Comparison of ENCODE assay signal across 8 cellular contexts in the genomic region with DNA sequence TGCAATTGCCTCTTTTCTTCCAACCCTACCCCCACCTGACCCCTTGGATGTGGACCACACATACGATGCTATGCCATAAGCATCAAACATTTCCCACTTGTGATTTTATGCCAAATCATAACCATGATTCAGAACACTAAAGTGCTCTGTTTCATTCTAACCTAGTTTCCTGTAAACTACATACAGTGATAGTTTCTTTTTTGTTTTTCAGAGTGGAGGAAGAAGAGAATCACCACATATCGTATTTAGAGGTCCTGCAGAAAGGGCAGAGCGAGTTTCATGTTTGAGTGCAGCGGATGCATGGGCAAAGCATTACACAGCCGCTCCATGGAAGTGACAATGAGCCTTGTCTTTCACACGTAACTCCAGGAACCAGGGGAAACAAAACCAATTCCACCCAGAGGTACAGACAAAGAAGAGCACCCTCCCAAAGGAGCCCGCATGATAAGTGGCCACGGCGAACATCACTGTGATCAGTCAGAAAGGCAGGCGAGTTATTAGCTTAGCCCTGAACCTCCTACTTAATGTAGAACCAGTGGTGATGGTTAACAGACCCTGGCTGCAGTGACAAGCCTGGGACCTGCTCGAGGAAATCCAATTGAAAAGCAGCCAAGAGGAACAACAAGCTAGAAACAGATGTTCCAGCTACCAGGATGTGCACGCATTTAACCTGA.
A peak's percentile ranks its signal among the peaks of the same experiment; 100 is the strongest.
DNase-seq lines count a peak whose midpoint lies in the region; ATAC-seq and TF ChIP-seq lines count a peak whose summit lies in the region.

No MANE protein-coding gene starts in this region.

- no peaks in the 10 kb centered on the region for H3K36me3 Mint-ChIP-seq in activated T-cell treated with anti-CD3 and anti-CD28 coated beads, Interleukin-2, amount 50 U/mL, for 4 hours (ENCODE audit: insufficient read depth)

- H3K27me3 Mint-ChIP-seq in activated T-cell treated with anti-CD3 and anti-CD28 coated beads, Interleukin-2, amount 50 U/mL, for 4 hours (ENCODE audit: low read depth) = peaks cover 3% of the 10 kb centered on the region

- in situ Hi-C loops in ACHN (cut with HindIII; ENCODE audit: low pct_ligation_motif_present, low pct_unique_long_range_greater_than_20kb, low sequenced_read_pairs) = no loop called here

- DNase-seq in ACHN (peak; percentile 29), coronary artery (ENCODE audit: low spot score) (no peak), NCI-H526 (lab: John Stamatoyannopoulos, UW) (no peak), cardiac septum (ENCODE audit: low spot score) (no peak)
- DNase-seq in activated T-cell treated with anti-CD3 and anti-CD28 coated beads, Interleukin-2, amount 50 U/mL, for 4 hours = no peak

- peaks cover 0 to 3% of the 10 kb centered on the region in 2 donors for H3K27me3 ChIP-seq in stomach smooth muscle (ENCODE audit: control insufficient read depth in 1 of 2, insufficient read depth in 2 of 2, low read length in 2 of 2)

- H3K4me1 Mint-ChIP-seq in activated T-cell treated with anti-CD3 and anti-CD28 coated beads, Interleukin-2, amount 50 U/mL, for 4 hours (ENCODE audit: low read depth) = peaks cover 37% of the 10 kb centered on the region

- no peaks in the 10 kb centered on the region for H3K9me3 Mint-ChIP-seq in activated T-cell treated with anti-CD3 and anti-CD28 coated beads, Interleukin-2, amount 50 U/mL, for 4 hours

- peak overlapping the region; percentile 18 to 54 for H3K4me3 ChIP-seq in stomach smooth muscle (ENCODE audit: low read length in 2 of 2)
- H3K4me3 ChIP-seq in coronary artery = no peak overlapping the region

- ATAC-seq in GM18870 (IDR thresholded peaks at IDR 0.05; ENCODE audit: unreplicated experiment) (peak; percentile 77), HG03045 (IDR thresholded peaks at IDR 0.05; ENCODE audit: unreplicated experiment) (peak; percentile 73)
- ATAC-seq in activated T-cell treated with anti-CD3 and anti-CD28 coated beads, Interleukin-2, amount 50 U/mL, for 4 hours = peak; percentile 69 to 83

- no peak overlapping the region for H3K9ac ChIP-seq in stomach smooth muscle (ENCODE audit: low read length in 2 of 2)

- no peaks in the 10 kb centered on the region for H3K9me3 ChIP-seq in stomach smooth muscle (ENCODE audit: control insufficient read depth in 2 of 2, low read length in 2 of 2)

- no peak for TF ChIP-seq CTCF in coronary artery (IDR thresholded peaks at IDR 0.05)

- intact Hi-C loops in cardiac septum (cut with DNase I) = no loop called here

- peak overlapping the region; percentile 49 for H3K4me3 Mint-ChIP-seq in activated T-cell treated with anti-CD3 and anti-CD28 coated beads, Interleukin-2, amount 50 U/mL, for 4 hours

- H3K4me1 ChIP-seq in stomach smooth muscle (ENCODE audit: control insufficient read depth, insufficient read depth, low read length) = no peaks in the 10 kb centered on the region

- no peaks in the 10 kb centered on the region for H3K36me3 ChIP-seq in stomach smooth muscle (ENCODE audit: control insufficient read depth in 2 of 2, insufficient read depth in 2 of 2, low read length in 2 of 2)

- H3K27ac ChIP-seq in stomach smooth muscle (ENCODE audit: low read length) (no peak overlapping the region), coronary artery (no peak overlapping the region)
